In the genomic region with DNA sequence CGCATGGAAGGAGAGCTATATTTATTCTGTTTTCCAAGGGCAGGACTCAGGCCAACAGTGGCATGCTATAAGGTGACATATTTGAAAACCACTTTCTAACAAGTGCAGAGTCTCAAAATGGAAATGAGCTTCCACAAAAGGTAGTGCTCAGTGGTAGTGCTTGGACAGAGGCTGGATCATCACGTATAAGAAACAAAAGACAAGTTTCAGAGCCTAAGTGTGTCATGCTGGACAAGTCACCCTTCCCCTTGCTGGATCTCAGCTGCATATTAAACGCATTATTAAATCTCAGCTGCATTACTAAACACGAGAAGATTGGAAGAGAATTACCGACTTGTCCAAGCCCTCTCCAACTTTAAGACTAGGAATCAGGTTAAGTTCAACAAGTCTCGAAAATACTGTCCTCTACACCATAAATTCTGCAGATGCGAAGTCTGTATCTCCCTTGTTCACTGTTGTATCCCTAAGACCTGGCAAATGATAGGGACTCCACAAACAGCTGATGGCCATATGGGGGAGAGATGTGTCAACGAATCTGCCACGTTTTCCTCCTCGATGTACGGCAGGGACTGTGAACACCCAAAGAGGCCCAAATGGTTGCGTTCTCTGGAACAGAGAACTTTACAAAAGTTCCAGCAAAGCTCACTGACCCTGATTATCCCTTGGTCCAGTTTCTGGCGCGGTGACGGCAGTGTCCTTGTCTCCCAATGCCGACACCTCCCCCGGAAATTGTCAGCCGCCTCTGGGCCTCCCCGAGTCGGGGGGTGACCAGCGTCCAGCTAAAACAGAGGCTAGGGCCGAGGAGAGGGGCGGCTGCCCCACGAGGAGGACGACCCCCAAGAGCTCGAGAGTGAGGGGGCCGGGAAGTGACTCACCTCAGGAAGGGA, we compare ENCODE assay signal across 1 cellular context.
A peak's percentile ranks its signal among the peaks of the same experiment; 100 is the strongest.
TF ChIP-seq lines count a peak whose summit lies in the region.

No MANE protein-coding gene starts in this region.

TF ChIP-seq in HepG2, 621 proteins besides CTCF, POLR2A, EP300 and RAD21 (continued from another document and continues in another):
- TF ChIP-seq DZIP1 (CRISPR knock-in tag; IDR thresholded peaks at IDR 0.05) (peak; percentile 29; the same call in 1 of the 2 replicates), ZNF335 (CRISPR knock-in tag; IDR thresholded peaks at IDR 0.05) (no peak), EED (CRISPR knock-in tag; IDR thresholded peaks at IDR 0.05) (no peak), ZC3H4 (CRISPR knock-in tag; IDR thresholded peaks at IDR 0.05; ENCODE audit: borderline replicate concordance) (no peak), TRAFD1 (CRISPR knock-in tag; IDR thresholded peaks at IDR 0.05; ENCODE audit: borderline replicate concordance) (no peak), NCOA2 (CRISPR knock-in tag; IDR thresholded peaks at IDR 0.05) (no peak), ZNF720 (CRISPR knock-in tag; IDR thresholded peaks at IDR 0.05) (no peak), ZEB1 (IDR thresholded peaks at IDR 0.05; ENCODE audit: insufficient replicate concordance, low read depth) (no peak), PBX3 (CRISPR knock-in tag; IDR thresholded peaks at IDR 0.05; ENCODE audit: borderline replicate concordance) (no peak), KDM5A (IDR thresholded peaks at IDR 0.05; ENCODE audit: borderline replicate concordance, low read length) (no peak; the same call in 1 of the 2 replicates), ZMYM3 (CRISPR knock-in tag; IDR thresholded peaks at IDR 0.05) (no peak), GTF2F1 (IDR thresholded peaks at IDR 0.05; ENCODE audit: low read length) (no peak), DMAP1 (CRISPR knock-in tag; IDR thresholded peaks at IDR 0.05) (no peak), KDM2A (CRISPR knock-in tag; IDR thresholded peaks at IDR 0.05; ENCODE audit: borderline replicate concordance, low read depth) (no peak), ZNF713 (CRISPR knock-in tag; IDR thresholded peaks at IDR 0.05) (no peak), ZC3H13 (CRISPR knock-in tag; IDR thresholded peaks at IDR 0.05) (peak; percentile 22; the same call in 1 of the 2 replicates), KMT2B (CRISPR knock-in tag; IDR thresholded peaks at IDR 0.05) (no peak), ZNF790 (CRISPR knock-in tag; IDR thresholded peaks at IDR 0.05; ENCODE audit: borderline replicate concordance) (no peak; the same call in 1 of the 2 replicates), TFAP4 (IDR thresholded peaks at IDR 0.05; ENCODE audit: borderline replicate concordance, low read depth) (peak; percentile 93), THRA (CRISPR knock-in tag; IDR thresholded peaks at IDR 0.05; ENCODE audit: borderline replicate concordance) (no peak), STAT5B (CRISPR knock-in tag; IDR thresholded peaks at IDR 0.05) (no peak), NFYC (CRISPR knock-in tag; IDR thresholded peaks at IDR 0.05) (no peak), YEATS4 (CRISPR knock-in tag; IDR thresholded peaks at IDR 0.05; ENCODE audit: borderline replicate concordance) (no peak), KLF13 (CRISPR knock-in tag; IDR thresholded peaks at IDR 0.05) (peak; percentile 78; the same call in 1 of the 2 replicates), XRCC5 (optimal IDR thresholded peaks at IDR 0.05; ENCODE audit: low read length) (no peak), E2F1 (CRISPR knock-in tag; IDR thresholded peaks at IDR 0.05) (no peak), ZNF317 (CRISPR knock-in tag; IDR thresholded peaks at IDR 0.05) (no peak), MLX (CRISPR knock-in tag; IDR thresholded peaks at IDR 0.05) (no peak), NFATC3 (CRISPR knock-in tag; IDR thresholded peaks at IDR 0.05) (no peak), ZNF232 (CRISPR knock-in tag; IDR thresholded peaks at IDR 0.05; ENCODE audit: borderline replicate concordance) (no peak), ELF1 (CRISPR knock-in tag; IDR thresholded peaks at IDR 0.05) (no peak), SIN3A (IDR thresholded peaks at IDR 0.05; ENCODE audit: borderline replicate concordance, low read depth, low read length) (no peak)
- TF ChIP-seq, protein P1, sequence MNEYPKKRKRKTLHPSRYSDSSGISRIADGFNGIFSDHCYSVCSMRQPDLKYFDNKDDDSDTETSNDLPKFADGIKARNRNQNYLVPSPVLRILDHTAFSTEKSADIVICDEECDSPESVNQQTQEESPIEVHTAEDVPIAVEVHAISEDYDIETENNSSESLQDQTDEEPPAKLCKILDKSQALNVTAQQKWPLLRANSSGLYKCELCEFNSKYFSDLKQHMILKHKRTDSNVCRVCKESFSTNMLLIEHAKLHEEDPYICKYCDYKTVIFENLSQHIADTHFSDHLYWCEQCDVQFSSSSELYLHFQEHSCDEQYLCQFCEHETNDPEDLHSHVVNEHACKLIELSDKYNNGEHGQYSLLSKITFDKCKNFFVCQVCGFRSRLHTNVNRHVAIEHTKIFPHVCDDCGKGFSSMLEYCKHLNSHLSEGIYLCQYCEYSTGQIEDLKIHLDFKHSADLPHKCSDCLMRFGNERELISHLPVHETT (CRISPR knock-in tag; conservative IDR thresholded peaks at IDR 0.05): no peak
- TF ChIP-seq, protein P2, sequence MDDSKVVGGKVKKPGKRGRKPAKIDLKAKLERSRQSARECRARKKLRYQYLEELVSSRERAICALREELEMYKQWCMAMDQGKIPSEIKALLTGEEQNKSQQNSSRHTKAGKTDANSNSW (CRISPR knock-in tag; IDR thresholded peaks at IDR 0.05; ENCODE audit: borderline replicate concordance): no peak
- TF ChIP-seq, protein P3, sequence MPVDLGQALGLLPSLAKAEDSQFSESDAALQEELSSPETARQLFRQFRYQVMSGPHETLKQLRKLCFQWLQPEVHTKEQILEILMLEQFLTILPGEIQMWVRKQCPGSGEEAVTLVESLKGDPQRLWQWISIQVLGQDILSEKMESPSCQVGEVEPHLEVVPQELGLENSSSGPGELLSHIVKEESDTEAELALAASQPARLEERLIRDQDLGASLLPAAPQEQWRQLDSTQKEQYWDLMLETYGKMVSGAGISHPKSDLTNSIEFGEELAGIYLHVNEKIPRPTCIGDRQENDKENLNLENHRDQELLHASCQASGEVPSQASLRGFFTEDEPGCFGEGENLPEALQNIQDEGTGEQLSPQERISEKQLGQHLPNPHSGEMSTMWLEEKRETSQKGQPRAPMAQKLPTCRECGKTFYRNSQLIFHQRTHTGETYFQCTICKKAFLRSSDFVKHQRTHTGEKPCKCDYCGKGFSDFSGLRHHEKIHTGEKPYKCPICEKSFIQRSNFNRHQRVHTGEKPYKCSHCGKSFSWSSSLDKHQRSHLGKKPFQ (CRISPR knock-in tag; IDR thresholded peaks at IDR 0.05; ENCODE audit: insufficient replicate concordance): peak; percentile 22
- TF ChIP-seq, protein P4, sequence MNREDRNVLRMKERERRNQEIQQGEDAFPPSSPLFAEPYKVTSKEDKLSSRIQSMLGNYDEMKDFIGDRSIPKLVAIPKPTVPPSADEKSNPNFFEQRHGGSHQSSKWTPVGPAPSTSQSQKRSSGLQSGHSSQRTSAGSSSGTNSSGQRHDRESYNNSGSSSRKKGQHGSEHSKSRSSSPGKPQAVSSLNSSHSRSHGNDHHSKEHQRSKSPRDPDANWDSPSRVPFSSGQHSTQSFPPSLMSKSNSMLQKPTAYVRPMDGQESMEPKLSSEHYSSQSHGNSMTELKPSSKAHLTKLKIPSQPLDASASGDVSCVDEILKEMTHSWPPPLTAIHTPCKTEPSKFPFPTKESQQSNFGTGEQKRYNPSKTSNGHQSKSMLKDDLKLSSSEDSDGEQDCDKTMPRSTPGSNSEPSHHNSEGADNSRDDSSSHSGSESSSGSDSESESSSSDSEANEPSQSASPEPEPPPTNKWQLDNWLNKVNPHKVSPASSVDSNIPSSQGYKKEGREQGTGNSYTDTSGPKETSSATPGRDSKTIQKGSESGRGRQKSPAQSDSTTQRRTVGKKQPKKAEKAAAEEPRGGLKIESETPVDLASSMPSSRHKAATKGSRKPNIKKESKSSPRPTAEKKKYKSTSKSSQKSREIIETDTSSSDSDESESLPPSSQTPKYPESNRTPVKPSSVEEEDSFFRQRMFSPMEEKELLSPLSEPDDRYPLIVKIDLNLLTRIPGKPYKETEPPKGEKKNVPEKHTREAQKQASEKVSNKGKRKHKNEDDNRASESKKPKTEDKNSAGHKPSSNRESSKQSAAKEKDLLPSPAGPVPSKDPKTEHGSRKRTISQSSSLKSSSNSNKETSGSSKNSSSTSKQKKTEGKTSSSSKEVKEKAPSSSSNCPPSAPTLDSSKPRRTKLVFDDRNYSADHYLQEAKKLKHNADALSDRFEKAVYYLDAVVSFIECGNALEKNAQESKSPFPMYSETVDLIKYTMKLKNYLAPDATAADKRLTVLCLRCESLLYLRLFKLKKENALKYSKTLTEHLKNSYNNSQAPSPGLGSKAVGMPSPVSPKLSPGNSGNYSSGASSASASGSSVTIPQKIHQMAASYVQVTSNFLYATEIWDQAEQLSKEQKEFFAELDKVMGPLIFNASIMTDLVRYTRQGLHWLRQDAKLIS (CRISPR knock-in tag; IDR thresholded peaks at IDR 0.05): no peak
- TF ChIP-seq, protein P5, sequence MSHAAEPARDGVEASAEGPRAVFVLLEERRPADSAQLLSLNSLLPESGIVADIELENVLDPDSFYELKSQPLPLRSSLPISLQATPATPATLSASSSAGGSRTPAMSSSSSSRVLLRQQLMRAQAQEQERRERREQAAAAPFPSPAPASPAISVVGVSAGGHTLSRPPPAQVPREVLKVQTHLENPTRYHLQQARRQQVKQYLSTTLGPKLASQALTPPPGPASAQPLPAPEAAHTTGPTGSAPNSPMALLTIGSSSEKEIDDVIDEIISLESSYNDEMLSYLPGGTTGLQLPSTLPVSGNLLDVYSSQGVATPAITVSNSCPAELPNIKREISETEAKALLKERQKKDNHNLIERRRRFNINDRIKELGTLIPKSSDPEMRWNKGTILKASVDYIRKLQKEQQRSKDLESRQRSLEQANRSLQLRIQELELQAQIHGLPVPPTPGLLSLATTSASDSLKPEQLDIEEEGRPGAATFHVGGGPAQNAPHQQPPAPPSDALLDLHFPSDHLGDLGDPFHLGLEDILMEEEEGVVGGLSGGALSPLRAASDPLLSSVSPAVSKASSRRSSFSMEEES (CRISPR knock-in tag; IDR thresholded peaks at IDR 0.05): no peak
